ENCODE assay signal across 8 cellular contexts in genomic region chr6:113855500-113856010, GRCh38. TPM values are rescaled to one million over a fixed set of nuclear protein-coding genes. Genes with fewer than 3 reads are reported as not detected.
A peak's percentile ranks its signal among the peaks of the same experiment; 100 is the strongest.
DNase-seq lines count a peak whose midpoint lies in the region; ATAC-seq and TF ChIP-seq lines count a peak whose summit lies in the region.

No MANE protein-coding gene starts in this region.

- H3K36me3 ChIP-seq in right lobe of liver: no peaks in the 10 kb centered on the region
- H3K36me3 ChIP-seq in thyroid gland: no peaks in the 10 kb centered on the region

- H3K9me3 ChIP-seq in right lobe of liver (no peaks in the 10 kb centered on the region), thyroid gland (no peaks in the 10 kb centered on the region)

- DNase-seq in DMS 273 (lab: John Stamatoyannopoulos, UW; ENCODE audit: unreplicated experiment) (peak; percentile 80), DMS 273 treated with DMSO at 0.1 percent for 48 hours (lab: John Stamatoyannopoulos, UW) (no peak), NCI-H2227 treated with DMSO at 0.1 percent for 48 hours (lab: John Stamatoyannopoulos, UW) (peak; percentile 62), cerebellum (ENCODE audit: low spot score) (peak; percentile 33), right lobe of liver (peak in 1 of 3 donors; percentile 37), thyroid gland (peak; percentile 16 to 17)

- peaks cover 0 to 5% of the 10 kb centered on the region in 2 donors for H3K27me3 ChIP-seq in right lobe of liver
- H3K27me3 ChIP-seq in thyroid gland: no peaks in the 10 kb centered on the region

- peaks cover 0 to 24% (median 2%) of the 10 kb centered on the region in 4 donors for H3K4me1 ChIP-seq in right lobe of liver
- peaks cover 0 to 5% of the 10 kb centered on the region in 2 donors for H3K4me1 ChIP-seq in thyroid gland

- intact Hi-C loops in right lobe of liver (cut with DNase I): loop anchor here in 1 of 2 donors (10.0 kb wide), 1 partner anchor 441 kb away; no protein-coding TSS in a partner anchor
- intact Hi-C loops in thyroid gland (cut with DNase I): loop anchor here (5.0 kb wide), 1 partner anchor 548 kb away; no protein-coding TSS in a partner anchor

- no peak for TF ChIP-seq CTCF in right lobe of liver (IDR thresholded peaks at IDR 0.05)
- no peak for TF ChIP-seq CTCF in thyroid gland (IDR thresholded peaks at IDR 0.05)

- peak overlapping the region; percentile 3 to 95 (median 90) for H3K27ac ChIP-seq in right lobe of liver
- peak overlapping the region; percentile 41 to 95 (median 60) for H3K27ac ChIP-seq in thyroid gland

- 5% methylated on average over 16 of the region's 17 CpGs for WGBS in right lobe of liver (ENCODE audit: insufficient coverage, low coverage, low lambda C conversion rate, missing lambda C conversion rate)
- 1 to 3% methylated on average over 17 of the region's 17 CpGs for WGBS in thyroid gland, 2 donors

- H3K4me3 ChIP-seq in right lobe of liver: peak overlapping the region; percentile 34 to 75 (median 68)
- peak overlapping the region in 2 of 3 donors; percentile 54 to 82 for H3K4me3 ChIP-seq in thyroid gland (replicated peaks in 1 of 3)

- ATAC-seq in right lobe of liver: no peak
- no peak for ATAC-seq in GM21619 (IDR thresholded peaks at IDR 0.05; ENCODE audit: unreplicated experiment)
- no peak for ATAC-seq in GM21576 (IDR thresholded peaks at IDR 0.05; ENCODE audit: unreplicated experiment)

- TF ChIP-seq POLR2A in right lobe of liver (IDR thresholded peaks at IDR 0.05) (no peak), thyroid gland (IDR thresholded peaks at IDR 0.05) (no peak)

RNA-seq across cellular contexts. Expression of gene MARCKS, which starts 1.6 kb away (rescaled TPM):
- 251 TPM for total RNA-seq in cerebellum
- total RNA-seq in right lobe of liver: 10 to 100 TPM in 5 of 6 experiments, 1 to 10 TPM in 1; 5.2 to 29.9 (median 16.8) TPM
- total RNA-seq in thyroid gland: 10 to 100 TPM; 35.8 to 51.8 (median 43.0) TPM
